In the genomic region with DNA sequence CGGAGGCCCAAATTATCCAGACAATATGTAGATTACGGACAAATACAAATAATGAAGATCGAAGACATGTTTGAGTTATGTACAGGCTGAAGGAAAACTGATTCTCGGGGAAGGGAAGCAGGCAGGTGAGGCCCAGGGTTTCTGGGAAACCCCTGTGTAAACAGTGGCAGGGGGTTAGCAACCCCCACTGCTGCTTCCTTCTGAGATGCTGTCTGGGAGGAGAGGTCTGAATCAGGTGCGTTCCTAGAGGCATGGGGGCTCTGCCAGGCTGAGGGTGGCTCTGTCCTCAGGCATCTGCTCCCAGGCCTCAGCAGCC, we compare ENCODE assay signal across 8 cellular contexts. TPM values are rescaled to one million over a fixed set of nuclear protein-coding genes. Genes with fewer than 3 reads are reported as not detected.
A peak's percentile ranks its signal among the peaks of the same experiment; 100 is the strongest.
DNase-seq lines count a peak whose midpoint lies in the region; ATAC-seq and TF ChIP-seq lines count a peak whose summit lies in the region.

No MANE protein-coding gene starts in this region.

- H3K79me2 ChIP-seq in neural cell (replicated peaks; ENCODE audit: insufficient read depth, low read length), result no peaks in the 10 kb centered on the region

- no peak for DNase-seq in CD4-positive, CD25-positive, alpha-beta regulatory T cell
- no peak for DNase-seq in NCI-H2196 treated with DMSO at 0.1 percent for 48 hours (lab: John Stamatoyannopoulos, UW; ENCODE audit: unreplicated experiment)

- H3F3A ChIP-seq in neural cell (ENCODE audit: insufficient read depth, low read length, poor library complexity, severe bottlenecking), result no peaks in the 10 kb centered on the region

- no peaks in the 10 kb centered on the region for H3K9me3 Mint-ChIP-seq in CD4-positive, CD25-positive, alpha-beta regulatory T cell
- no peaks in the 10 kb centered on the region for H3K9me3 Mint-ChIP-seq in IgD-negative memory B cell

- no peaks in the 10 kb centered on the region for H3K9me2 ChIP-seq in neural cell (ENCODE audit: insufficient read depth, low read length)

- peak overlapping the region; percentile 85 to 96 (median 88) for H3K4me3 Mint-ChIP-seq in CD4-positive, CD25-positive, alpha-beta regulatory T cell
- H3K4me3 Mint-ChIP-seq in IgD-negative memory B cell, result peak overlapping the region; percentile 88 to 97 (median 92)

- peaks cover 15% of the 10 kb centered on the region for H3K27me3 Mint-ChIP-seq in CD4-positive, CD25-positive, alpha-beta regulatory T cell
- no peaks in the 10 kb centered on the region for H3K27me3 Mint-ChIP-seq in IgD-negative memory B cell

- H3K9me3 ChIP-seq in CD4-positive, CD25-positive, alpha-beta regulatory T cell (ENCODE audit: control insufficient read depth in 2 of 2, low read length in 2 of 2), result no peaks in the 10 kb centered on the region
- H3K9me3 ChIP-seq in ectodermal cell (ENCODE audit: control insufficient read depth, low read length) (no peaks in the 10 kb centered on the region), neural cell (ENCODE audit: low read length) (no peaks in the 10 kb centered on the region)

- H3K36me3 Mint-ChIP-seq in CD4-positive, CD25-positive, alpha-beta regulatory T cell, result no peaks in the 10 kb centered on the region
- no peaks in the 10 kb centered on the region for H3K36me3 Mint-ChIP-seq in IgD-negative memory B cell

- H2AFZ ChIP-seq in neural cell (ENCODE audit: low read depth, low read length), result peak overlapping the region; percentile 19

- WGBS in ectodermal cell, 2 experiments, result 51 to 52% methylated on average over 5 of the region's 5 CpGs

- ATAC-seq in CD4-positive, CD25-positive, alpha-beta regulatory T cell (ENCODE audit: low read depth in 2 of 2), result no peak
- no peak for ATAC-seq in HG03442 (IDR thresholded peaks at IDR 0.05; ENCODE audit: unreplicated experiment)
- no peak for ATAC-seq in GM18909 (IDR thresholded peaks at IDR 0.05; ENCODE audit: poor library complexity, unreplicated experiment)
- ATAC-seq in GM18520 (IDR thresholded peaks at IDR 0.05; ENCODE audit: unreplicated experiment), result no peak

- peaks cover 3% of the 10 kb centered on the region for H3K27me3 ChIP-seq in CD4-positive, CD25-positive, alpha-beta regulatory T cell (ENCODE audit: control insufficient read depth, insufficient read depth, low read length)
- H3K27me3 ChIP-seq in ectodermal cell (ENCODE audit: control insufficient read depth, insufficient read depth, low read length, poor library complexity, severe bottlenecking) (peaks cover 9% of the 10 kb centered on the region), neural cell (ENCODE audit: insufficient read depth, low read depth, low read length) (no peaks in the 10 kb centered on the region)

- peak overlapping the region; percentile 13 for H3K4me3 ChIP-seq in CD4-positive, CD25-positive, alpha-beta regulatory T cell (ENCODE audit: low read depth, low read length)
- H3K4me3 ChIP-seq in ectodermal cell (ENCODE audit: insufficient read depth, low read depth, low read length), result peak overlapping the region; percentile 10
- H3K4me3 ChIP-seq in neural cell (ENCODE audit: low read length), result peak overlapping the region; percentile 59

- H3K27ac Mint-ChIP-seq in CD4-positive, CD25-positive, alpha-beta regulatory T cell, result peak overlapping the region in 2 of 3 donors; percentile 86 to 90
- peak overlapping the region in 2 of 3 donors; percentile 73 to 93 for H3K27ac Mint-ChIP-seq in IgD-negative memory B cell

- peaks cover 6% of the 10 kb centered on the region for H3K4me1 ChIP-seq in CD4-positive, CD25-positive, alpha-beta regulatory T cell (ENCODE audit: control insufficient read depth, insufficient read depth, low read length, poor library complexity, severe bottlenecking)
- H3K4me1 ChIP-seq in ectodermal cell (ENCODE audit: control insufficient read depth, insufficient read depth, low read length), result peaks cover 31% of the 10 kb centered on the region

- peak overlapping the region; percentile 47 for H3K9ac ChIP-seq in neural cell (ENCODE audit: low read length)

- TF ChIP-seq CTCF in neural cell (IDR thresholded peaks at IDR 0.05; ENCODE audit: poor library complexity, severe bottlenecking), result no peak

- no peaks in the 10 kb centered on the region for H3K36me3 ChIP-seq in CD4-positive, CD25-positive, alpha-beta regulatory T cell (ENCODE audit: control insufficient read depth, insufficient read depth, low read length)
- H3K36me3 ChIP-seq in ectodermal cell (ENCODE audit: control insufficient read depth, insufficient read depth, low read length) (no peaks in the 10 kb centered on the region), neural cell (ENCODE audit: insufficient read depth, low read length) (no peaks in the 10 kb centered on the region)

- no peak overlapping the region for H3K27ac ChIP-seq in CD4-positive, CD25-positive, alpha-beta regulatory T cell (ENCODE audit: insufficient read depth, low read length, poor library complexity, severe bottlenecking)
- H3K27ac ChIP-seq in ectodermal cell (ENCODE audit: insufficient read depth, low read depth, low read length, poor library complexity, severe bottlenecking) (peak overlapping the region; percentile 56), neural cell (ENCODE audit: low read length) (peak overlapping the region; percentile 8)

- TF ChIP-seq EP300 in neural cell (conservative IDR thresholded peaks at IDR 0.05; ENCODE audit: poor library complexity, severe bottlenecking), result no peak

- no peak overlapping the region for H3K4me2 ChIP-seq in neural cell (ENCODE audit: low read length)

- H3K4me1 Mint-ChIP-seq in CD4-positive, CD25-positive, alpha-beta regulatory T cell, result peaks cover 0 to 17% (median 8%) of the 10 kb centered on the region in 4 donors
- H3K4me1 Mint-ChIP-seq in IgD-negative memory B cell, result peaks cover 6 to 13% (median 9%) of the 10 kb centered on the region in 3 donors

- no peak for TF ChIP-seq RAD21 in neural cell (conservative IDR thresholded peaks at IDR 0.05)

- H4K20me1 ChIP-seq in neural cell (ENCODE audit: insufficient read depth), result no peaks in the 10 kb centered on the region

TF ChIP-seq in neural cell, 6 proteins besides CTCF, POLR2A, EP300 and RAD21:
- no peak for TF ChIP-seq SMC3 (conservative IDR thresholded peaks at IDR 0.05; ENCODE audit: poor library complexity)
- no peak for TF ChIP-seq MXI1 (conservative IDR thresholded peaks at IDR 0.05; ENCODE audit: poor library complexity, severe bottlenecking)
- TF ChIP-seq, protein P1, sequence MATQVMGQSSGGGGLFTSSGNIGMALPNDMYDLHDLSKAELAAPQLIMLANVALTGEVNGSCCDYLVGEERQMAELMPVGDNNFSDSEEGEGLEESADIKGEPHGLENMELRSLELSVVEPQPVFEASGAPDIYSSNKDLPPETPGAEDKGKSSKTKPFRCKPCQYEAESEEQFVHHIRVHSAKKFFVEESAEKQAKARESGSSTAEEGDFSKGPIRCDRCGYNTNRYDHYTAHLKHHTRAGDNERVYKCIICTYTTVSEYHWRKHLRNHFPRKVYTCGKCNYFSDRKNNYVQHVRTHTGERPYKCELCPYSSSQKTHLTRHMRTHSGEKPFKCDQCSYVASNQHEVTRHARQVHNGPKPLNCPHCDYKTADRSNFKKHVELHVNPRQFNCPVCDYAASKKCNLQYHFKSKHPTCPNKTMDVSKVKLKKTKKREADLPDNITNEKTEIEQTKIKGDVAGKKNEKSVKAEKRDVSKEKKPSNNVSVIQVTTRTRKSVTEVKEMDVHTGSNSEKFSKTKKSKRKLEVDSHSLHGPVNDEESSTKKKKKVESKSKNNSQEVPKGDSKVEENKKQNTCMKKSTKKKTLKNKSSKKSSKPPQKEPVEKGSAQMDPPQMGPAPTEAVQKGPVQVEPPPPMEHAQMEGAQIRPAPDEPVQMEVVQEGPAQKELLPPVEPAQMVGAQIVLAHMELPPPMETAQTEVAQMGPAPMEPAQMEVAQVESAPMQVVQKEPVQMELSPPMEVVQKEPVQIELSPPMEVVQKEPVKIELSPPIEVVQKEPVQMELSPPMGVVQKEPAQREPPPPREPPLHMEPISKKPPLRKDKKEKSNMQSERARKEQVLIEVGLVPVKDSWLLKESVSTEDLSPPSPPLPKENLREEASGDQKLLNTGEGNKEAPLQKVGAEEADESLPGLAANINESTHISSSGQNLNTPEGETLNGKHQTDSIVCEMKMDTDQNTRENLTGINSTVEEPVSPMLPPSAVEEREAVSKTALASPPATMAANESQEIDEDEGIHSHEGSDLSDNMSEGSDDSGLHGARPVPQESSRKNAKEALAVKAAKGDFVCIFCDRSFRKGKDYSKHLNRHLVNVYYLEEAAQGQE (IDR thresholded peaks at IDR 0.05; ENCODE audit: borderline replicate concordance), result no peak
- TF ChIP-seq POLR2AphosphoS5 (IDR thresholded peaks at IDR 0.05), result no peak
- TF ChIP-seq TAF1 (IDR thresholded peaks at IDR 0.05; ENCODE audit: low read depth), result no peak
- no peak for TF ChIP-seq EZH2 (IDR thresholded peaks at IDR 0.05; ENCODE audit: borderline replicate concordance, insufficient read depth, low read length, poor library complexity, severe bottlenecking)

RNA-seq across cellular contexts. Expression of a gene that starts 7.2 kb away (rescaled TPM):
- 64.4 TPM for total RNA-seq in CD4-positive, CD25-positive, alpha-beta regulatory T cell
- 1 to 10 TPM in 3 of 4 donors, under 1 TPM in 1; 0.88 to 2.3 (median 1.3) TPM for polyA plus RNA-seq in CD4-positive, CD25-positive, alpha-beta regulatory T cell
- polyA plus RNA-seq in IgD-negative memory B cell, result 2.9 TPM
- polyA plus RNA-seq in ectodermal cell (2013, experiment 1 of 4), result 13.2 TPM
- polyA plus RNA-seq in ectodermal cell (2013, experiment 2 of 4), result 11.0 TPM
- 12.7 TPM for polyA plus RNA-seq in ectodermal cell (2013, experiment 3 of 4)
- 14.2 TPM for polyA plus RNA-seq in ectodermal cell (2013, experiment 4 of 4)
- 4.3 and 6.2 TPM in 2 replicates for polyA plus RNA-seq in neural cell
- 11.2 and 14.0 TPM in 2 replicates for polyA minus RNA-seq in neural cell
